ENCODE assay signal across 1 cellular context in genomic region chr19:4342421-4343055, GRCh38.
TF ChIP-seq lines count a peak whose summit lies in the region.

No MANE protein-coding gene starts in this region.

TF ChIP-seq in K562, 482 proteins besides CTCF, POLR2A, EP300 and RAD21 (continued from another document):
- TF ChIP-seq ZBTB26 (CRISPR knock-in tag; IDR thresholded peaks at IDR 0.05) (peak; percentile 38; the same call in 1 of the 2 replicates), ERF (CRISPR knock-in tag; IDR thresholded peaks at IDR 0.05) (peak; percentile 96), SIX5 (IDR thresholded peaks at IDR 0.05; ENCODE audit: borderline replicate concordance in 1 of 2, insufficient read depth in 1 of 2, low read depth in 1 of 2, low read length in 2 of 2) (no peak), ZNF57 (CRISPR knock-in tag; IDR thresholded peaks at IDR 0.05) (no peak), BCOR (IDR thresholded peaks at IDR 0.05) (no peak; the same call in 1 of the 2 replicates), VEZF1 (CRISPR knock-in tag; IDR thresholded peaks at IDR 0.05) (peak; percentile 80), TEAD2 (tag; IDR thresholded peaks at IDR 0.05) (peak; percentile 83), TAF7 (tag; IDR thresholded peaks at IDR 0.05) (no peak), PML (IDR thresholded peaks at IDR 0.05; ENCODE audit: low read length) (peak; percentile 34), ESRRB (CRISPR knock-in tag; IDR thresholded peaks at IDR 0.05; ENCODE audit: borderline replicate concordance) (0 out of 2 replicates have a peak, but pooled peaks have one; percentile 30), ZKSCAN8 (CRISPR knock-in tag; IDR thresholded peaks at IDR 0.05) (peak; percentile 99), PYGO2 (tag; IDR thresholded peaks at IDR 0.05) (peak; percentile 94), DDX20 (tag; IDR thresholded peaks at IDR 0.05; ENCODE audit: low read depth) (peak; percentile 83; the same call in 1 of the 2 replicates), ZNF280A (IDR thresholded peaks at IDR 0.05; ENCODE audit: low read depth, partially characterized antibody) (no peak), NFXL1 (CRISPR knock-in tag; IDR thresholded peaks at IDR 0.05) (peak; percentile 45; the same call in 1 of the 2 replicates), HIVEP1 (CRISPR knock-in tag; IDR thresholded peaks at IDR 0.05) (peak; percentile 93)
